In the genomic region with DNA sequence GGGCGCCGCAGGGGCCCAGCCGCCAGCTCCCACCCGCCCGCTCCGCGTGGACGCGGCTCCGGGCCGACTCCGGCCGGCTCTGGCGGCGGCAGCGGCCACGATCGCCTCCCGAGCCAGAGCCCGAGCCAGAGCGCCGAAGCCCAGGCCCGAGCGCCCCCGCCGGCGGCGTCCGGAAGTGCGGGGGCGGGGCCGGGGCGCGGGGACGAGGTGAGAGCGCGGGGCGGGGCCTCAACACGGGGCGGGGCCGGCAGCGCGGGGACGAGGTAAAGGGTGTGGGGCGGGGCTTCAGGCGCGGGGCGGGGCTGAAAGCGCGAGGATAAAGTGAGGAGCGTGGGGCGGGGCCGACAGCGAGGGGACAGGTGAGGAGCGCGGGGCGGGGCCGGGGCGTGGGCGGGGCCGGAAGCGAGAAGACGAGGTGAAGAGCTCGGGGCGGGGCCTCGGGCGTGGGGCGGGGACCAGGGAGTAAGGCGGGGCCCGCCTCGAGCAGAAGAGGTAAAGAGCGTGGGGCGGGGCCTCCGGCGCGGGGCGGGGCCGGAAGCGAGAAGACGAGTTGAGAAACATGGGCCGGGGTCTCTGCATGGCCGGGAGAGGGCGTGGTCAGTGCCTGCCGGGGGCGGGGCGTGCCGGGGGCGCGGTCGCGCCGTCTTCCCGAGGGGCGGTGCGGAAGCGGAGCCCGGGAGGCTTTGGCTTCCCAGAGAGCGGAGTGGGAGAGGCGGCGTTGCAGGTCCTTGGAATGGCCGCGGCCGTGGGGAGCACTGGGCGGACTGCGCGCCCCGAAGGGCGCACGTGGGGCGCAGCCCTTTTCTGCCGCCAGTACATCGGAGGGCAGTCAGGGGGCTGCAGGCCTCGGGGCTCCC, we compare ENCODE assay signal across 8 cellular contexts. TPM values are rescaled to one million over a fixed set of nuclear protein-coding genes. Genes with fewer than 3 reads are reported as not detected.
A peak's percentile ranks its signal among the peaks of the same experiment; 100 is the strongest.
DNase-seq lines count a peak whose midpoint lies in the region; ATAC-seq, FAIRE-seq and TF ChIP-seq lines count a peak whose summit lies in the region.

Gene AXIN1, minus strand, starts transcription at position 177 of the 857 bp plus-strand sequence. CDS start 5,698 bp downstream, outside the sequence.

- peaks cover 33 to 39% of the 10 kb centered on the region in 2 experiments for H3K79me1 ChIP-seq in IMR-90 (ENCODE audit: low read depth in 1 of 2, low read length in 2 of 2)

- no peak within 1 kb of the TSS for H2BK120ac ChIP-seq in IMR-90 (ENCODE audit: low read depth, low read length)

- H3K36me3 ChIP-seq in IMR-90 (ENCODE audit: control insufficient read depth, insufficient read depth, low read length) (peaks cover 3% of the 10 kb centered on the region; the same call in 1 of the 2 replicates), OCI-LY3 (replicated peaks; ENCODE audit: low read depth, low read length) (peaks cover 6% of the 10 kb centered on the region), endothelial cell of umbilical vein (ENCODE audit: control insufficient read depth in 2 of 2, extremely low read depth in 1 of 2, insufficient read depth in 2 of 2, low read length in 2 of 2) (peaks cover 0 to 3% of the 10 kb centered on the region in 2 experiments)

- peak within 1 kb of the TSS; percentile 1 for H2AK5ac ChIP-seq in IMR-90 (ENCODE audit: low read depth, low read length)

- no peak within 1 kb of the TSS; the same call in 2 of the 3 replicates for H2BK15ac ChIP-seq in IMR-90 (ENCODE audit: low read depth, low read length)

- H2AK9ac ChIP-seq in IMR-90 (replicated peaks; ENCODE audit: low read depth, low read length, poor library complexity): peak within 1 kb of the TSS; percentile 98

- peak; percentile 91 for FAIRE-seq in endothelial cell of umbilical vein (lab: Jason Lieb, UNC)

- H3K56ac ChIP-seq in IMR-90 (ENCODE audit: extremely low read depth, insufficient read depth, low read length): peak within 1 kb of the TSS; percentile 38

- H3K9ac ChIP-seq in IMR-90 (ENCODE audit: low read depth, low read length) (peak within 1 kb of the TSS; percentile 74), OCI-LY3 (ENCODE audit: low read length) (peak within 1 kb of the TSS; percentile 84), endothelial cell of umbilical vein (replicated peaks; ENCODE audit: extremely low read depth, insufficient read depth, low read length) (peak within 1 kb of the TSS; percentile 66)

- CTCF ChIA-PET in IMR-90 (lab: Yijun Ruan, JAX): no interaction called here
- CTCF ChIA-PET in endothelial cell of umbilical vein (lab: Charles Lee): interaction anchor here (0.6 to 1.7 kb wide), 11 partner anchors 10 to 246 kb away, joined by 3 to 6 read pairs (median 4); partner anchors contain the start of genes ARHGDIG, LUC7L and MRPL28

- peak within 1 kb of the TSS; percentile 31; the same call in 1 of the 2 replicates for H3K14ac ChIP-seq in IMR-90 (replicated peaks; ENCODE audit: low read depth, low read length)

- H2AFZ ChIP-seq in IMR-90 (replicated peaks; ENCODE audit: low read length, poor library complexity): peak within 1 kb of the TSS; percentile 98
- no peak within 1 kb of the TSS for H2AFZ ChIP-seq in OCI-LY3 (ENCODE audit: low read depth, low read length)
- H2AFZ ChIP-seq in endothelial cell of umbilical vein (ENCODE audit: low read depth, low read length): peak within 1 kb of the TSS; percentile 19

- DNase-seq in COR-L47 (lab: John Stamatoyannopoulos, UW): peak; percentile 99
- DNase-seq in IMR-90: peak; percentile 85
- peak; percentile 100 for DNase-seq in activated CD8-positive, alpha-beta memory T cell treated with anti-CD3 and anti-CD28 coated beads, Interleukin-2, amount 50 U/mL, for 48 hours
- DNase-seq in endothelial cell of umbilical vein (ENCODE audit: low read depth, low spot score): peak; percentile 85
- DNase-seq in midbrain (lab: John Stamatoyannopoulos, UW): peak; percentile 85
- DNase-seq in stimulated activated CD8-positive, alpha-beta memory T cell treated with anti-CD3 and anti-CD28 coated beads, Interleukin-15, amount 100 ng/mL, for 48 hours (ENCODE audit: low read depth in 2 of 2): peak; percentile 99 to 100

- dilution Hi-C loops in IMR-90 (cut with HindIII; ENCODE audit: low sequenced_read_pairs, unreplicated experiment) (no loop called here), endothelial cell of umbilical vein (cut with MboI; ENCODE audit: extremely low pct_ligation_motif_present, low sequenced_read_pairs) (no loop called here)

- H3K4ac ChIP-seq in IMR-90 (ENCODE audit: low read depth, low read length): peak within 1 kb of the TSS; percentile 69; the same call in 1 of the 2 replicates

- TF ChIP-seq CTCF in IMR-90 (conservative IDR thresholded peaks at IDR 0.05; ENCODE audit: low read depth, low read length) (peak; percentile 60), OCI-LY3 (IDR thresholded peaks at IDR 0.05; ENCODE audit: low read depth, low read length) (peak; percentile 22), endothelial cell of umbilical vein (IDR thresholded peaks at IDR 0.05; ENCODE audit: extremely low read depth in 1 of 2, insufficient read depth in 1 of 2, low read depth in 1 of 2, low read length in 2 of 2) (peak; percentile 17 to 35)

- H3K4me1 ChIP-seq in IMR-90 (ENCODE audit: control insufficient read depth, insufficient read depth, low read length) (peaks cover 5% of the 10 kb centered on the region; the same call in 1 of the 2 replicates), OCI-LY3 (ENCODE audit: low read length) (peaks cover 5% of the 10 kb centered on the region), endothelial cell of umbilical vein (ENCODE audit: control insufficient read depth, extremely low read depth, insufficient read depth, low read length) (peaks cover 6% of the 10 kb centered on the region)

- peak within 1 kb of the TSS; percentile 63 to 78; a peak in 3 of 4 replicates for H4K8ac ChIP-seq in IMR-90 (ENCODE audit: low read depth in 2 of 2, low read length in 2 of 2)

- H3K18ac ChIP-seq in IMR-90 (ENCODE audit: low read depth, low read length): no peak within 1 kb of the TSS

- H3K9me1 ChIP-seq in IMR-90 (ENCODE audit: insufficient read depth, low read length) (peaks cover 8% of the 10 kb centered on the region), endothelial cell of umbilical vein (replicated peaks; ENCODE audit: control insufficient read depth, extremely low read depth, insufficient read depth, low read length) (no peaks in the 10 kb centered on the region)

- peak within 1 kb of the TSS; percentile 11 for H2BK5ac ChIP-seq in IMR-90 (ENCODE audit: low read depth, low read length, poor library complexity, severe bottlenecking)

- TF ChIP-seq POLR2A in IMR-90 (IDR thresholded peaks at IDR 0.05; ENCODE audit: low read depth, low read length) (peak; percentile 60), endothelial cell of umbilical vein (IDR thresholded peaks at IDR 0.05; ENCODE audit: low read depth, low read length) (peak; percentile 65)

- no peak within 1 kb of the TSS; the same call in 1 of the 2 replicates for H3K23ac ChIP-seq in IMR-90 (ENCODE audit: low read depth, low read length)

- 1% methylated on average over 30 of the region's 113 CpGs; no CpG with 5 or more reads in 1 of the 2 experiments for WGBS in IMR-90 (ENCODE audit: extremely low coverage in 2 of 2, insufficient read length in 1 of 2), 2 experiments

- peak within 1 kb of the TSS; percentile 72 for H4K5ac ChIP-seq in IMR-90 (ENCODE audit: low read depth, low read length)

- H3K79me2 ChIP-seq in OCI-LY3 (ENCODE audit: low read length) (peaks cover 40% of the 10 kb centered on the region), endothelial cell of umbilical vein (ENCODE audit: control insufficient read depth, insufficient read depth, low read length) (peaks cover 33% of the 10 kb centered on the region)

- H3K9me3 ChIP-seq in IMR-90 (ENCODE audit: control insufficient read depth, insufficient read depth, low read length) (no peaks in the 10 kb centered on the region), OCI-LY3 (ENCODE audit: insufficient read depth, low read length) (no peaks in the 10 kb centered on the region), endothelial cell of umbilical vein (replicated peaks; ENCODE audit: control insufficient read depth, insufficient read depth, low read length) (no peaks in the 10 kb centered on the region)

- no peak within 1 kb of the TSS for H2BK20ac ChIP-seq in IMR-90 (ENCODE audit: low read depth, low read length)

- no TSS peak for BruUV-seq in IMR-90 (replicated peaks; lab: Mats Ljungman, UMichigan)
- no TSS peak for BruUV-seq in endothelial cell of umbilical vein (replicated peaks; lab: Mats Ljungman, UMichigan)

- H3K27me3 ChIP-seq in IMR-90 (ENCODE audit: control insufficient read depth, insufficient read depth, low read length) (no peaks in the 10 kb centered on the region), OCI-LY3 (ENCODE audit: low read depth, low read length) (no peaks in the 10 kb centered on the region), endothelial cell of umbilical vein (ENCODE audit: control insufficient read depth in 2 of 2, insufficient read depth in 2 of 2, low read length in 2 of 2) (no peaks in the 10 kb centered on the region)

- TF ChIP-seq RAD21 in IMR-90 (IDR thresholded peaks at IDR 0.05; ENCODE audit: low read length): peak; percentile 60

- intact Hi-C loops in IMR-90 (cut with micrococcal nuclease): loop anchor here (2.0 kb wide), 1 partner anchor 118 kb away; the partner anchor contains the start of gene FAM234A
- intact Hi-C loops in endothelial cell of umbilical vein (cut with micrococcal nuclease): loop anchor here (1.0 to 5.0 kb wide), 3 partner anchors 18 to 170 kb away; partner anchors contain the start of genes HBQ1, LUC7L and MRPL28

- ATAC-seq in GM21390 (IDR thresholded peaks at IDR 0.05; ENCODE audit: unreplicated experiment): peak; percentile 54
- ATAC-seq in IMR-90 (ENCODE audit: low read depth): peak; percentile 88

- H3K4me3 ChIP-seq in IMR-90 (ENCODE audit: insufficient read depth, low read depth, low read length) (peak within 1 kb of the TSS; percentile 57), OCI-LY3 (ENCODE audit: low read length) (peak within 1 kb of the TSS; percentile 91), endothelial cell of umbilical vein (replicated peaks in 1 of 3; ENCODE audit: insufficient read depth in 1 of 3, low read depth in 1 of 3, low read length in 3 of 3) (peak within 1 kb of the TSS; percentile 33 to 62 (median 55))

- H4K20me1 ChIP-seq in IMR-90 (ENCODE audit: insufficient read depth, low read length): peaks cover 24% of the 10 kb centered on the region
- H4K20me1 ChIP-seq in OCI-LY3 (ENCODE audit: insufficient read depth, low read length): peaks cover 13% of the 10 kb centered on the region
- peaks cover 2% of the 10 kb centered on the region for H4K20me1 ChIP-seq in endothelial cell of umbilical vein (replicated peaks; ENCODE audit: control insufficient read depth, extremely low read depth, insufficient read depth, low read length)

- POLR2A ChIA-PET in IMR-90 (lab: Charles Lee; ENCODE audit: unreplicated experiment) (interaction anchor here (0.6 kb wide), 3 partner anchors 22 to 36 kb away, joined by 4 to 9 read pairs (median 4); no protein-coding TSS in a partner anchor), endothelial cell of umbilical vein (lab: Charles Lee) (interaction anchor here (0.5 kb wide), 1 partner anchor 30 kb away, joined by 4 read pairs; no protein-coding TSS in a partner anchor)

- H4K91ac ChIP-seq in IMR-90 (ENCODE audit: insufficient read depth, low read depth, low read length): 0 out of 2 replicates have a peak within 1 kb of the TSS, but pooled peaks have one; percentile 12

- H3K27ac ChIP-seq in IMR-90 (ENCODE audit: insufficient read depth, low read length) (peak within 1 kb of the TSS; percentile 18; the same call in 1 of the 2 replicates), OCI-LY3 (ENCODE audit: low read length) (no peak within 1 kb of the TSS), endothelial cell of umbilical vein (ENCODE audit: insufficient read depth, low read depth, low read length) (no peak within 1 kb of the TSS)

- H3K4me2 ChIP-seq in IMR-90 (ENCODE audit: low read depth, low read length): peak within 1 kb of the TSS; percentile 80
- peak within 1 kb of the TSS; percentile 75 for H3K4me2 ChIP-seq in OCI-LY3 (ENCODE audit: low read length)
- peak within 1 kb of the TSS; percentile 58 for H3K4me2 ChIP-seq in endothelial cell of umbilical vein (ENCODE audit: insufficient read depth, low read length)

- in situ Hi-C loops in IMR-90 (cut with MboI; ENCODE audit: low sequenced_read_pairs): no loop called here

RNA-seq across cellular contexts. Expression of gene AXIN1, which starts in this region (rescaled TPM):
- total RNA-seq in IMR-90 (2012; rRNA removed): 10.9 and 11.9 TPM in 2 replicates
- polyA plus RNA-seq in IMR-90 (2012; rRNA removed): 14.2 and 15.1 TPM in 2 replicates
- 18.6 and 22.1 TPM in 2 replicates for polyA plus RNA-seq in IMR-90 (2012; cell fraction: cytosol; rRNA removed)
- polyA plus RNA-seq in IMR-90 (2012; cell fraction: nucleus; rRNA removed; ENCODE audit: low replicate concordance): 19.0 and 28.1 TPM in 2 replicates
- 21.1 and 21.9 TPM in 2 replicates for total RNA-seq in endothelial cell of umbilical vein
- polyA plus RNA-seq in endothelial cell of umbilical vein: 8.0 and 8.3 TPM in 2 replicates
- 9.3 and 11.9 TPM in 2 replicates for polyA plus RNA-seq in endothelial cell of umbilical vein (2011; cell fraction: cytosol; rRNA removed)
- polyA plus RNA-seq in endothelial cell of umbilical vein (2011; cell fraction: nucleus; rRNA removed): 16.8 and 17.6 TPM in 2 replicates
- 11.3 and 17.0 TPM in 2 replicates for polyA plus RNA-seq in endothelial cell of umbilical vein (2012)
- polyA minus RNA-seq in endothelial cell of umbilical vein: 7.0 and 8.0 TPM in 2 replicates
- polyA minus RNA-seq in endothelial cell of umbilical vein (2011; cell fraction: cytosol; rRNA and poly(A)+ RNA removed): 21.3 TPM
- polyA minus RNA-seq in endothelial cell of umbilical vein (2011; cell fraction: nucleus; rRNA and poly(A)+ RNA removed): 7.1 and 8.7 TPM in 2 replicates
